In genomic region chr11:32259641-32260081, GRCh38 we compare ENCODE assay signal across 8 cellular contexts.
DNase-seq lines count a peak whose midpoint lies in the region; ATAC-seq, FAIRE-seq and TF ChIP-seq lines count a peak whose summit lies in the region.

No MANE protein-coding gene starts in this region.

- ATAC-seq in GM21529 (IDR thresholded peaks at IDR 0.05; ENCODE audit: unreplicated experiment) = peak; percentile 98

- TF ChIP-seq EP300 in sigmoid colon (IDR thresholded peaks at IDR 0.05) = no peak

- H3K36me3 ChIP-seq in sigmoid colon = no peaks in the 10 kb centered on the region

- no peaks in the 10 kb centered on the region for H3K9me3 ChIP-seq in sigmoid colon

- H3K27me3 ChIP-seq in sigmoid colon = no peaks in the 10 kb centered on the region

- 41 to 44% methylated on average over 3 of the region's 3 CpGs for WGBS in sigmoid colon, 2 donors

- TF ChIP-seq POLR2A in sigmoid colon (IDR thresholded peaks at IDR 0.05) = no peak

- no peak overlapping the region for H3K27ac ChIP-seq in sigmoid colon

- DNase-seq in GM18507 (ENCODE audit: extremely low spot score, insufficient read length, low read depth) = no peak
- peak; percentile 57 for DNase-seq in HT1080 (ENCODE audit: low read depth)
- peak; percentile 78 to 92 for DNase-seq in cardiac fibroblast (ENCODE audit: low read depth in 2 of 2)
- no peak for DNase-seq in effector CD4-positive, alpha-beta T cell
- DNase-seq in sigmoid colon = no peak
- DNase-seq in central memory CD4-positive, alpha-beta T cell = no peak
- DNase-seq in D341Med (ENCODE audit: low spot score) = no peak

- no peak for TF ChIP-seq CTCF in cardiac fibroblast (IDR thresholded peaks at IDR 0.05; ENCODE audit: low read depth, low read length)
- TF ChIP-seq CTCF in sigmoid colon (IDR thresholded peaks at IDR 0.05) = no peak

- intact Hi-C loops in sigmoid colon (cut with DNase I) = no loop called here

- H3K4me1 ChIP-seq in sigmoid colon = no peaks in the 10 kb centered on the region

- no peak overlapping the region for H3K4me3 ChIP-seq in cardiac fibroblast (replicated peaks in 1 of 2; ENCODE audit: low read depth in 2 of 2, low read length in 2 of 2)
- no peak overlapping the region for H3K4me3 ChIP-seq in sigmoid colon

- peak; percentile 18 for FAIRE-seq in GM18507 (lab: Jason Lieb, UNC)

Comparison
In these comparisons a context has a peak if more than half of its experiments do, and no peak if none do; other contexts are left out.
1. DNase-seq: peak in HT1080 (single experiment) and cardiac fibroblast (2 of 2); none in GM18507 (single experiment), effector CD4-positive, alpha-beta T cell (single experiment), sigmoid colon (single experiment), central memory CD4-positive, alpha-beta T cell (single experiment) and D341Med (single experiment).